ENCODE assay signal across 1 cellular context in genomic region chr10:118595598-118596425, GRCh38.
TF ChIP-seq lines count a peak whose summit lies in the region.

PRLHR (minus strand) TSS chr10:118595648; CDS start chr10:118595244, 404 bp downstream.

TF ChIP-seq in H1, 55 proteins besides CTCF, POLR2A, EP300 and RAD21:
- TF ChIP-seq YY1 (IDR thresholded peaks at IDR 0.05; ENCODE audit: low read depth, low read length) (no peak), JUND (IDR thresholded peaks at IDR 0.05; ENCODE audit: low read length) (no peak), KDM4A (IDR thresholded peaks at IDR 0.05; ENCODE audit: low read depth, low read length, severe bottlenecking) (peak; percentile 30), SRF (IDR thresholded peaks at IDR 0.05; ENCODE audit: low read depth, low read length) (no peak), SP2 (IDR thresholded peaks at IDR 0.05; ENCODE audit: low read length) (no peak), EZH2 (IDR thresholded peaks at IDR 0.05; ENCODE audit: low read depth, low read length, severe bottlenecking) (no peak), RBBP5 (IDR thresholded peaks at IDR 0.05; ENCODE audit: borderline replicate concordance, low read depth, low read length) (0 out of 2 replicates have a peak, but pooled peaks have one; percentile 36), SP1 (IDR thresholded peaks at IDR 0.05; ENCODE audit: low read depth, low read length) (no peak), SIN3A (conservative IDR thresholded peaks at IDR 0.05 in 1 of 2, IDR thresholded peaks at IDR 0.05 in 1 of 2; ENCODE audit: low read depth in 1 of 2, low read length in 2 of 2) (peak; percentile 97 to 98), HDAC6 (IDR thresholded peaks at IDR 0.05; ENCODE audit: low read depth, low read length) (no peak), CEBPB (IDR thresholded peaks at IDR 0.05; ENCODE audit: low read depth, low read length) (no peak), SIX5 (IDR thresholded peaks at IDR 0.05; ENCODE audit: low read depth, low read length) (no peak), NANOG (IDR thresholded peaks at IDR 0.05; ENCODE audit: insufficient read depth, low read depth, low read length, poor library complexity, severe bottlenecking) (no peak), KDM1A (IDR thresholded peaks at IDR 0.05; ENCODE audit: borderline replicate concordance, low read length) (no peak), ATF3 (IDR thresholded peaks at IDR 0.05; ENCODE audit: insufficient read depth, low read depth, low read length) (no peak), BCL11A (IDR thresholded peaks at IDR 0.05; ENCODE audit: low read depth in 2 of 2, low read length in 2 of 2) (no peak), CREB1 (IDR thresholded peaks at IDR 0.05) (peak; percentile 54; the same call in 1 of the 2 replicates), ASH2L (IDR thresholded peaks at IDR 0.05; ENCODE audit: low read length) (peak; percentile 64), NRF1 (IDR thresholded peaks at IDR 0.05; ENCODE audit: low read depth, low read length) (no peak), POLR2AphosphoS5 (IDR thresholded peaks at IDR 0.05; ENCODE audit: low read depth, low read length) (no peak), CBX8 (IDR thresholded peaks at IDR 0.05; ENCODE audit: borderline replicate concordance, low read depth, low read length) (no peak), FOSL1 (IDR thresholded peaks at IDR 0.05; ENCODE audit: insufficient read depth, low read depth, low read length) (no peak), TAF1 (IDR thresholded peaks at IDR 0.05; ENCODE audit: low read depth, low read length) (no peak), SUZ12 (IDR thresholded peaks at IDR 0.05; ENCODE audit: low read length) (no peak), TEAD4 (IDR thresholded peaks at IDR 0.05; ENCODE audit: low read depth, low read length) (peak; percentile 67), CTBP2 (IDR thresholded peaks at IDR 0.05; ENCODE audit: borderline replicate concordance, insufficient read depth, insufficient read length, low read length) (no peak), CBX5 (IDR thresholded peaks at IDR 0.05; ENCODE audit: low read depth, low read length) (no peak), GABPA (IDR thresholded peaks at IDR 0.05; ENCODE audit: borderline replicate concordance, insufficient read depth, low read length) (no peak), CHD1 (IDR thresholded peaks at IDR 0.05; ENCODE audit: low read depth, low read length) (no peak), TCF12 (IDR thresholded peaks at IDR 0.05; ENCODE audit: low read depth, low read length) (no peak), KDM5A (IDR thresholded peaks at IDR 0.05; ENCODE audit: low read length) (no peak), RXRA (IDR thresholded peaks at IDR 0.05; ENCODE audit: insufficient read depth, low read depth, low read length) (no peak), POU5F1 (IDR thresholded peaks at IDR 0.05; ENCODE audit: low read depth, low read length) (no peak), MAFK (IDR thresholded peaks at IDR 0.05; ENCODE audit: low read depth, low read length) (no peak), SP4 (IDR thresholded peaks at IDR 0.05; ENCODE audit: low read length) (no peak), PHF8 (conservative IDR thresholded peaks at IDR 0.05; ENCODE audit: low read depth, low read length) (no peak), TAF7 (optimal IDR thresholded peaks at IDR 0.05; ENCODE audit: borderline replicate concordance, low read depth, low read length) (peak; percentile 17), SAP30 (IDR thresholded peaks at IDR 0.05; ENCODE audit: insufficient read depth, insufficient replicate concordance, low read length) (peak; percentile 86), RFX5 (IDR thresholded peaks at IDR 0.05; ENCODE audit: borderline replicate concordance, low read depth, low read length) (no peak), BACH1 (IDR thresholded peaks at IDR 0.05; ENCODE audit: low read length) (no peak), TBP (IDR thresholded peaks at IDR 0.05; ENCODE audit: low read depth, low read length) (no peak), HDAC2 (IDR thresholded peaks at IDR 0.05; ENCODE audit: borderline replicate concordance in 1 of 2, low read depth in 2 of 2, low read length in 2 of 2) (peak in 1 of 2 experiments; percentile 89; a peak in 2 of 4 replicates), ZNF274 (IDR thresholded peaks at IDR 0.05; ENCODE audit: borderline replicate concordance, extremely low read depth, low read length) (no peak), E2F6 (IDR thresholded peaks at IDR 0.05) (no peak), GTF2F1 (IDR thresholded peaks at IDR 0.05; ENCODE audit: borderline replicate concordance, low read depth, low read length) (no peak), RNF2 (IDR thresholded peaks at IDR 0.05; ENCODE audit: borderline replicate concordance, low read depth, low read length, missing control alignments, poor library complexity, severe bottlenecking) (no peak), CHD2 (IDR thresholded peaks at IDR 0.05; ENCODE audit: low read length) (no peak), BRCA1 (IDR thresholded peaks at IDR 0.05; ENCODE audit: low read depth, low read length) (no peak), ATF2 (IDR thresholded peaks at IDR 0.05; ENCODE audit: low read length) (no peak), EGR1 (IDR thresholded peaks at IDR 0.05; ENCODE audit: borderline replicate concordance, low read depth, low read length) (no peak), SIRT6 (IDR thresholded peaks at IDR 0.05; ENCODE audit: low read length) (no peak), JUN (IDR thresholded peaks at IDR 0.05; ENCODE audit: low read depth, low read length) (no peak)
- TF ChIP-seq, protein P1, sequence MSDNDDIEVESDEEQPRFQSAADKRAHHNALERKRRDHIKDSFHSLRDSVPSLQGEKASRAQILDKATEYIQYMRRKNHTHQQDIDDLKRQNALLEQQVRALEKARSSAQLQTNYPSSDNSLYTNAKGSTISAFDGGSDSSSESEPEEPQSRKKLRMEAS (IDR thresholded peaks at IDR 0.05) = peak; percentile 69
- TF ChIP-seq, protein P2, sequence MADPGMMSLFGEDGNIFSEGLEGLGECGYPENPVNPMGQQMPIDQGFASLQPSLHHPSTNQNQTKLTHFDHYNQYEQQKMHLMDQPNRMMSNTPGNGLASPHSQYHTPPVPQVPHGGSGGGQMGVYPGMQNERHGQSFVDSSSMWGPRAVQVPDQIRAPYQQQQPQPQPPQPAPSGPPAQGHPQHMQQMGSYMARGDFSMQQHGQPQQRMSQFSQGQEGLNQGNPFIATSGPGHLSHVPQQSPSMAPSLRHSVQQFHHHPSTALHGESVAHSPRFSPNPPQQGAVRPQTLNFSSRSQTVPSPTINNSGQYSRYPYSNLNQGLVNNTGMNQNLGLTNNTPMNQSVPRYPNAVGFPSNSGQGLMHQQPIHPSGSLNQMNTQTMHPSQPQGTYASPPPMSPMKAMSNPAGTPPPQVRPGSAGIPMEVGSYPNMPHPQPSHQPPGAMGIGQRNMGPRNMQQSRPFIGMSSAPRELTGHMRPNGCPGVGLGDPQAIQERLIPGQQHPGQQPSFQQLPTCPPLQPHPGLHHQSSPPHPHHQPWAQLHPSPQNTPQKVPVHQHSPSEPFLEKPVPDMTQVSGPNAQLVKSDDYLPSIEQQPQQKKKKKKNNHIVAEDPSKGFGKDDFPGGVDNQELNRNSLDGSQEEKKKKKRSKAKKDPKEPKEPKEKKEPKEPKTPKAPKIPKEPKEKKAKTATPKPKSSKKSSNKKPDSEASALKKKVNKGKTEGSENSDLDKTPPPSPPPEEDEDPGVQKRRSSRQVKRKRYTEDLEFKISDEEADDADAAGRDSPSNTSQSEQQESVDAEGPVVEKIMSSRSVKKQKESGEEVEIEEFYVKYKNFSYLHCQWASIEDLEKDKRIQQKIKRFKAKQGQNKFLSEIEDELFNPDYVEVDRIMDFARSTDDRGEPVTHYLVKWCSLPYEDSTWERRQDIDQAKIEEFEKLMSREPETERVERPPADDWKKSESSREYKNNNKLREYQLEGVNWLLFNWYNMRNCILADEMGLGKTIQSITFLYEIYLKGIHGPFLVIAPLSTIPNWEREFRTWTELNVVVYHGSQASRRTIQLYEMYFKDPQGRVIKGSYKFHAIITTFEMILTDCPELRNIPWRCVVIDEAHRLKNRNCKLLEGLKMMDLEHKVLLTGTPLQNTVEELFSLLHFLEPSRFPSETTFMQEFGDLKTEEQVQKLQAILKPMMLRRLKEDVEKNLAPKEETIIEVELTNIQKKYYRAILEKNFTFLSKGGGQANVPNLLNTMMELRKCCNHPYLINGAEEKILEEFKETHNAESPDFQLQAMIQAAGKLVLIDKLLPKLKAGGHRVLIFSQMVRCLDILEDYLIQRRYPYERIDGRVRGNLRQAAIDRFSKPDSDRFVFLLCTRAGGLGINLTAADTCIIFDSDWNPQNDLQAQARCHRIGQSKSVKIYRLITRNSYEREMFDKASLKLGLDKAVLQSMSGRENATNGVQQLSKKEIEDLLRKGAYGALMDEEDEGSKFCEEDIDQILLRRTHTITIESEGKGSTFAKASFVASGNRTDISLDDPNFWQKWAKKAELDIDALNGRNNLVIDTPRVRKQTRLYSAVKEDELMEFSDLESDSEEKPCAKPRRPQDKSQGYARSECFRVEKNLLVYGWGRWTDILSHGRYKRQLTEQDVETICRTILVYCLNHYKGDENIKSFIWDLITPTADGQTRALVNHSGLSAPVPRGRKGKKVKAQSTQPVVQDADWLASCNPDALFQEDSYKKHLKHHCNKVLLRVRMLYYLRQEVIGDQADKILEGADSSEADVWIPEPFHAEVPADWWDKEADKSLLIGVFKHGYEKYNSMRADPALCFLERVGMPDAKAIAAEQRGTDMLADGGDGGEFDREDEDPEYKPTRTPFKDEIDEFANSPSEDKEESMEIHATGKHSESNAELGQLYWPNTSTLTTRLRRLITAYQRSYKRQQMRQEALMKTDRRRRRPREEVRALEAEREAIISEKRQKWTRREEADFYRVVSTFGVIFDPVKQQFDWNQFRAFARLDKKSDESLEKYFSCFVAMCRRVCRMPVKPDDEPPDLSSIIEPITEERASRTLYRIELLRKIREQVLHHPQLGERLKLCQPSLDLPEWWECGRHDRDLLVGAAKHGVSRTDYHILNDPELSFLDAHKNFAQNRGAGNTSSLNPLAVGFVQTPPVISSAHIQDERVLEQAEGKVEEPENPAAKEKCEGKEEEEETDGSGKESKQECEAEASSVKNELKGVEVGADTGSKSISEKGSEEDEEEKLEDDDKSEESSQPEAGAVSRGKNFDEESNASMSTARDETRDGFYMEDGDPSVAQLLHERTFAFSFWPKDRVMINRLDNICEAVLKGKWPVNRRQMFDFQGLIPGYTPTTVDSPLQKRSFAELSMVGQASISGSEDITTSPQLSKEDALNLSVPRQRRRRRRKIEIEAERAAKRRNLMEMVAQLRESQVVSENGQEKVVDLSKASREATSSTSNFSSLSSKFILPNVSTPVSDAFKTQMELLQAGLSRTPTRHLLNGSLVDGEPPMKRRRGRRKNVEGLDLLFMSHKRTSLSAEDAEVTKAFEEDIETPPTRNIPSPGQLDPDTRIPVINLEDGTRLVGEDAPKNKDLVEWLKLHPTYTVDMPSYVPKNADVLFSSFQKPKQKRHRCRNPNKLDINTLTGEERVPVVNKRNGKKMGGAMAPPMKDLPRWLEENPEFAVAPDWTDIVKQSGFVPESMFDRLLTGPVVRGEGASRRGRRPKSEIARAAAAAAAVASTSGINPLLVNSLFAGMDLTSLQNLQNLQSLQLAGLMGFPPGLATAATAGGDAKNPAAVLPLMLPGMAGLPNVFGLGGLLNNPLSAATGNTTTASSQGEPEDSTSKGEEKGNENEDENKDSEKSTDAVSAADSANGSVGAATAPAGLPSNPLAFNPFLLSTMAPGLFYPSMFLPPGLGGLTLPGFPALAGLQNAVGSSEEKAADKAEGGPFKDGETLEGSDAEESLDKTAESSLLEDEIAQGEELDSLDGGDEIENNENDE (IDR thresholded peaks at IDR 0.05; ENCODE audit: insufficient replicate concordance, low read length) = no peak
- TF ChIP-seq, protein P3, sequence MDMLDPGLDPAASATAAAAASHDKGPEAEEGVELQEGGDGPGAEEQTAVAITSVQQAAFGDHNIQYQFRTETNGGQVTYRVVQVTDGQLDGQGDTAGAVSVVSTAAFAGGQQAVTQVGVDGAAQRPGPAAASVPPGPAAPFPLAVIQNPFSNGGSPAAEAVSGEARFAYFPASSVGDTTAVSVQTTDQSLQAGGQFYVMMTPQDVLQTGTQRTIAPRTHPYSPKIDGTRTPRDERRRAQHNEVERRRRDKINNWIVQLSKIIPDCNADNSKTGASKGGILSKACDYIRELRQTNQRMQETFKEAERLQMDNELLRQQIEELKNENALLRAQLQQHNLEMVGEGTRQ (IDR thresholded peaks at IDR 0.05; ENCODE audit: low read length) = no peak
